Comparison of ENCODE assay signal across 8 cellular contexts in the genomic region with DNA sequence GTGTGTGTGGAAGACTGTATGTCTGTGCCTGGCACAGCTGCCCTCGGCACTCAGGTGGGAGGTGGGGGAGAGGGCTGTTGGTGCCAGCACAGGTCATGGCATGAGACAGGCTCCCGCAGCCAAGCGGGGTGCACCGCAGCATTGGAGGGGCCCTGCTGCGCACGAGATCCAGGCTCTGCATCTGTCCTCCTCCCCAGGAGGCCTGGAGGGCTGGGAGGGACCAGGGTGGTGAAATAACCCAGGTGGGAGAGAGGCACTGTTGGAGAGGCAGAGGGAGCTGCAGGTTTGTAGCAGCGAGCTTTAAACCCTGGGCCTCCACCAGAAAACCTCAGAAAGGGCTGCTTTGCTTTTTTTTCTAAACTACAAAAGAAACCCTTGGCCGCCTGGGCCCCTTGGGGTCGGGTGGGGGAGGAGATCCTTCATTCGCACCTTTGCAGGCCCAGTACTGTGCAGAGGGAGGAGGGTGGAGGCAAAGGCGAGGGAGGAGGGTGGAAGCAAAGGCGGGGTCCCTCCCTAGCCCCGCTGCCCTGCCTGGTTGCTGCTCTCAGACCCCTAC.
DNase-seq lines count a peak whose midpoint lies in the region; ATAC-seq, FAIRE-seq and TF ChIP-seq lines count a peak whose summit lies in the region.
"Had no signal": no experiment of that assay in that cellular context is flagged by ENCODE, and none has a peak within 500 bp of the region (broad histone marks: within the 10 kb centered on the region; RNA-seq: fewer than 3 reads in every experiment).

No MANE protein-coding gene starts in this region.

- H3K4me1 ChIP-seq in HCT116 (ENCODE audit: control insufficient read depth in 1 of 2, insufficient read depth in 2 of 2, low read length in 2 of 2) (peaks cover 5 to 33% of the 10 kb centered on the region in 2 experiments; a peak in 2 of 4 replicates), H1 (replicated peaks in 1 of 4; ENCODE audit: control insufficient read depth in 3 of 4, insufficient read depth in 4 of 4, low read length in 3 of 4) (peaks cover 0 to 60% (median 40%) of the 10 kb centered on the region in 4 experiments; a peak in 6 of 7 replicates)

- H3K79me2 ChIP-seq in HCT116 (ENCODE audit: insufficient read depth, low read length) (peaks cover 95% of the 10 kb centered on the region), H1 (ENCODE audit: control insufficient read depth in 1 of 2, insufficient read depth in 2 of 2, low read length in 2 of 2) (peaks cover 11 to 94% of the 10 kb centered on the region in 2 experiments)

- H3K36me3 ChIP-seq in HCT116 (ENCODE audit: control insufficient read depth in 1 of 2, insufficient read depth in 2 of 2, low read length in 2 of 2) (no peaks in the 10 kb centered on the region), H1 (ENCODE audit: control insufficient read depth in 2 of 4, insufficient read depth in 4 of 4, low read length in 3 of 4) (no peaks in the 10 kb centered on the region)

- H2AFZ ChIP-seq in HCT116 (ENCODE audit: low read depth, low read length, poor library complexity, severe bottlenecking) (no peak overlapping the region), H1 (ENCODE audit: low read length) (no peak overlapping the region)

- RAD21 ChIA-PET in HCT116 (lab: Charles Lee; ENCODE audit: low non-redundant PET in 1 of 2, low total read pairs in 2 of 2, uncharacterized antibody in 2 of 2, unreplicated experiment in 2 of 2): no interaction called here

- no peak overlapping the region for H2BK120ac ChIP-seq in H1 (replicated peaks; ENCODE audit: low read depth, low read length)

- H3K4me2 ChIP-seq in HCT116 (ENCODE audit: low read length) (no peak overlapping the region), H1 (ENCODE audit: insufficient read depth in 1 of 2, low read depth in 2 of 2, low read length in 2 of 2) (peak overlapping the region; percentile 18 to 67)

- H3K27ac Mint-ChIP-seq in T-cell: peak overlapping the region; percentile 96 to 97

- no TSS peak for BruUV-seq in HCT116 (replicated peaks; lab: Mats Ljungman, UMichigan)

- H3K23me2 ChIP-seq in H1 (ENCODE audit: low read depth, low read length): 0 out of 2 replicates have a peak, but pooled peaks cover 2% of the 10 kb centered on the region

- peak overlapping the region; percentile 94 for H3K18ac ChIP-seq in H1 (ENCODE audit: extremely low read depth, low read length)

- no peaks in the 10 kb centered on the region for H3K27me3 Mint-ChIP-seq in T-cell

- no peak for DNase-seq in HCT116 (ENCODE audit: low read depth, low spot score)
- peak in 27 of 34 experiments; percentile 23 to 71 (median 45) for DNase-seq in T-cell
- DNase-seq in H1 (ENCODE audit: low read depth in 1 of 2, low spot score in 2 of 2): no peak
- DNase-seq in stimulated activated CD4-positive, alpha-beta T cell treated with anti-CD3 and anti-CD28 coated beads, Interleukin-4, amount 100 ng/mL, for 1 hour: peak; percentile 43
- DNase-seq in posterior vena cava (ENCODE audit: low spot score): no peak
- DNase-seq in SKM-1 treated with dmso at 0.1 percent for 144 hours (lab: John Stamatoyannopoulos, UW; ENCODE audit: unreplicated experiment): no peak
- DNase-seq in RCC 7860 (ENCODE audit: low spot score): no peak

- H3K36me3 Mint-ChIP-seq in T-cell: peaks cover 2% of the 10 kb centered on the region

- no peak overlapping the region for H3K9ac ChIP-seq in HCT116 (ENCODE audit: low read length)
- no peak overlapping the region for H3K9ac ChIP-seq in H1 (replicated peaks in 1 of 4; ENCODE audit: extremely low read depth in 1 of 4, low read depth in 3 of 4, low read length in 3 of 4)

- H4K20me1 ChIP-seq in HCT116 (ENCODE audit: insufficient read depth) (no peaks in the 10 kb centered on the region; the same call in 1 of the 2 replicates), H1 (replicated peaks in 1 of 2; ENCODE audit: control insufficient read depth in 1 of 2, insufficient read depth in 2 of 2, low read length in 2 of 2) (peaks cover 16 to 30% of the 10 kb centered on the region in 2 experiments)

- H3K27ac ChIP-seq in HCT116 (ENCODE audit: low read depth, low read length): no peak overlapping the region
- H3K27ac ChIP-seq in H1 (ENCODE audit: low read depth, low read length): peak overlapping the region; percentile 76; the same call in 1 of the 2 replicates

- H4K5ac ChIP-seq in H1 (ENCODE audit: insufficient read length, low read depth, low read length): peak overlapping the region; percentile 15

- peak overlapping the region; percentile 90; the same call in 1 of the 2 replicates for H2BK15ac ChIP-seq in H1 (ENCODE audit: low read length)

- WGBS in H1 (ENCODE audit: extremely low coverage in 1 of 2, insufficient coverage in 1 of 2, insufficient read length in 1 of 2, insufficient replicate concordance in 2 of 2, low coverage in 1 of 2, low lambda C conversion rate in 2 of 2, missing lambda C conversion rate in 1 of 2), 2 experiments: 53% methylated on average over 8 of the region's 13 CpGs; no CpG with 5 or more reads in 1 of the 2 experiments

- no peak for TF ChIP-seq POLR2A in HCT116 (IDR thresholded peaks at IDR 0.05; ENCODE audit: borderline replicate concordance, extremely low read depth, insufficient read depth, insufficient read length)
- TF ChIP-seq POLR2A in H1 (IDR thresholded peaks at IDR 0.05; ENCODE audit: control extremely low read depth in 1 of 2, low read depth in 2 of 2, low read length in 2 of 2): no peak

- peak overlapping the region; percentile 32; the same call in 1 of the 2 replicates for H2AK5ac ChIP-seq in H1 (ENCODE audit: low read depth, low read length)

- H3K4ac ChIP-seq in H1 (replicated peaks; ENCODE audit: insufficient read length, low read depth, low read length): peak overlapping the region; percentile 83

- peak overlapping the region; percentile 88; the same call in 1 of the 2 replicates for H2BK12ac ChIP-seq in H1 (ENCODE audit: low read depth, low read length)

- peak overlapping the region; percentile 90 for H4K91ac ChIP-seq in H1 (replicated peaks; ENCODE audit: insufficient read length, low read length)

- no peaks in the 10 kb centered on the region for H3K9me2 ChIP-seq in HCT116 (ENCODE audit: insufficient read depth)

- FAIRE-seq in H1 (lab: Jason Lieb, UNC) (no peak), RCC 7860 (lab: Jason Lieb, UNC) (no peak)
- FAIRE-seq: colon had no signal

- H3K9me3 ChIP-seq in HCT116 (ENCODE audit: control insufficient read depth in 1 of 2, insufficient read depth in 1 of 2, low read depth in 1 of 2, low read length in 2 of 2): no peaks in the 10 kb centered on the region
- no peaks in the 10 kb centered on the region for H3K9me3 ChIP-seq in H1 (ENCODE audit: insufficient read depth in 2 of 2, low read depth in 1 of 2, low read length in 1 of 2)

- peak overlapping the region; percentile 89; the same call in 1 of the 2 replicates for H2BK5ac ChIP-seq in H1 (ENCODE audit: low read depth, low read length)

- intact Hi-C loops in HCT116 (cut with micrococcal nuclease) (no loop called here), posterior vena cava (cut with DNase I) (no loop called here)

- CTCF ChIA-PET in HCT116 (lab: Charles Lee) (no interaction called here), T-cell (lab: Charles Lee) (interaction anchor here in 1 of 2 donors (1.0 to 1.2 kb wide), 2 partner anchors 47 to 59 kb away, joined by 3 to 8 read pairs; no protein-coding TSS in a partner anchor), H1 (lab: Charles Lee; ENCODE audit: partially characterized antibody) (interaction anchor here (0.6 to 1.9 kb wide), 10 partner anchors 8 to 53 kb away, joined by 3 to 8 read pairs (median 3); no protein-coding TSS in a partner anchor)

- TF ChIP-seq RAD21 in HCT116 (IDR thresholded peaks at IDR 0.05; ENCODE audit: low read depth): no peak
- TF ChIP-seq RAD21 in H1 (IDR thresholded peaks at IDR 0.05 in 1 of 2, conservative IDR thresholded peaks at IDR 0.05 in 1 of 2; ENCODE audit: low read depth in 2 of 2, low read length in 2 of 2): peak in 1 of 2 experiments; percentile 10; a peak in 1 of 4 replicates

- no peak overlapping the region for H3K56ac ChIP-seq in H1 (replicated peaks; ENCODE audit: insufficient read length, low read depth, low read length)

- peak overlapping the region; percentile 25 for H3K14ac ChIP-seq in H1 (ENCODE audit: insufficient read length)

- peaks cover 37% of the 10 kb centered on the region for H3K79me1 ChIP-seq in H1 (ENCODE audit: low read depth, low read length)

- ATAC-seq in HCT116 (no peak), T-cell (replicated peaks in 1 of 4) (peak; percentile 77 to 80 (median 78))

- TF ChIP-seq EP300 in H1 (IDR thresholded peaks at IDR 0.05; ENCODE audit: borderline replicate concordance in 1 of 2, low read depth in 2 of 2, low read length in 2 of 2): no peak

- TF ChIP-seq CTCF in HCT116 (IDR thresholded peaks at IDR 0.05 in 2 of 3, conservative IDR thresholded peaks at IDR 0.05 in 1 of 3; ENCODE audit: borderline replicate concordance in 1 of 3, insufficient read depth in 1 of 3, low read depth in 2 of 3, low read length in 2 of 3): no peak
- no peak for TF ChIP-seq CTCF in H1 (IDR thresholded peaks at IDR 0.05; ENCODE audit: control extremely low read depth in 1 of 3, insufficient read depth in 1 of 3, low read depth in 1 of 3, low read length in 3 of 3)

- H3K9me3 Mint-ChIP-seq in T-cell: no peaks in the 10 kb centered on the region

- H3K27me3 ChIP-seq in HCT116 (ENCODE audit: insufficient read depth, low read length): no peaks in the 10 kb centered on the region
- no peaks in the 10 kb centered on the region for H3K27me3 ChIP-seq in H1 (replicated peaks in 1 of 4; ENCODE audit: control insufficient read depth in 3 of 4, extremely low read depth in 1 of 4, insufficient read depth in 3 of 4, low read length in 3 of 4)

- peaks cover 89 to 94% (median 93%) of the 10 kb centered on the region in 3 donors for H3K4me1 Mint-ChIP-seq in T-cell

- H4K8ac ChIP-seq in H1 (ENCODE audit: extremely low read depth, insufficient read depth, low read length): peak overlapping the region; percentile 17; the same call in 1 of the 2 replicates

- peak overlapping the region; percentile 60 to 88 (median 68) for H3K4me3 Mint-ChIP-seq in T-cell

- H3K23ac ChIP-seq in H1 (ENCODE audit: insufficient read length): no peak overlapping the region

- H2BK20ac ChIP-seq in H1 (ENCODE audit: low read length): peak overlapping the region; percentile 66; the same call in 1 of the 2 replicates

- POLR2A ChIA-PET in HCT116 (lab: Charles Lee): no interaction called here
- POLR2A ChIA-PET in T-cell (lab: Charles Lee): interaction anchor here in 1 of 2 donors (0.6 kb wide), 1 partner anchor 32 kb away, joined by 7 read pairs; no protein-coding TSS in a partner anchor
- POLR2A ChIA-PET in H1 (lab: Charles Lee; ENCODE audit: partially characterized antibody): interaction anchor here (0.9 to 2.5 kb wide), 6 partner anchors 8 to 93 kb away, joined by 3 to 17 read pairs (median 4); no protein-coding TSS in a partner anchor

- H3K4me3 ChIP-seq in HCT116 (replicated peaks in 1 of 2; ENCODE audit: low read depth in 1 of 2, low read length in 2 of 2): no peak overlapping the region
- H3K4me3 ChIP-seq in H1 (ENCODE audit: extremely low read depth in 1 of 4, insufficient read depth in 2 of 4, low read depth in 3 of 4, low read length in 4 of 4): peak overlapping the region in 1 of 4 experiments; percentile 37; a peak in 2 of 8 replicates

TF ChIP-seq in H1, 55 proteins besides CTCF, POLR2A, EP300 and RAD21 (continues in another document):
- TF ChIP-seq POLR2AphosphoS5 (IDR thresholded peaks at IDR 0.05; ENCODE audit: low read depth, low read length): no peak

Comparison
In these comparisons a context has a peak if more than half of its experiments do, and no peak if none do; other contexts are left out.
1. DNase-seq: peak in T-cell (27 of 34) and stimulated activated CD4-positive, alpha-beta T cell treated with anti-CD3 and anti-CD28 coated beads, Interleukin-4, amount 100 ng/mL, for 1 hour (single experiment); none in HCT116 (single experiment), H1 (0 of 2), posterior vena cava (single experiment), SKM-1 treated with dmso at 0.1 percent for 144 hours (single experiment) and RCC 7860 (single experiment).